16 cellular contexts compared by ENCODE assay signal in the genomic region with DNA sequence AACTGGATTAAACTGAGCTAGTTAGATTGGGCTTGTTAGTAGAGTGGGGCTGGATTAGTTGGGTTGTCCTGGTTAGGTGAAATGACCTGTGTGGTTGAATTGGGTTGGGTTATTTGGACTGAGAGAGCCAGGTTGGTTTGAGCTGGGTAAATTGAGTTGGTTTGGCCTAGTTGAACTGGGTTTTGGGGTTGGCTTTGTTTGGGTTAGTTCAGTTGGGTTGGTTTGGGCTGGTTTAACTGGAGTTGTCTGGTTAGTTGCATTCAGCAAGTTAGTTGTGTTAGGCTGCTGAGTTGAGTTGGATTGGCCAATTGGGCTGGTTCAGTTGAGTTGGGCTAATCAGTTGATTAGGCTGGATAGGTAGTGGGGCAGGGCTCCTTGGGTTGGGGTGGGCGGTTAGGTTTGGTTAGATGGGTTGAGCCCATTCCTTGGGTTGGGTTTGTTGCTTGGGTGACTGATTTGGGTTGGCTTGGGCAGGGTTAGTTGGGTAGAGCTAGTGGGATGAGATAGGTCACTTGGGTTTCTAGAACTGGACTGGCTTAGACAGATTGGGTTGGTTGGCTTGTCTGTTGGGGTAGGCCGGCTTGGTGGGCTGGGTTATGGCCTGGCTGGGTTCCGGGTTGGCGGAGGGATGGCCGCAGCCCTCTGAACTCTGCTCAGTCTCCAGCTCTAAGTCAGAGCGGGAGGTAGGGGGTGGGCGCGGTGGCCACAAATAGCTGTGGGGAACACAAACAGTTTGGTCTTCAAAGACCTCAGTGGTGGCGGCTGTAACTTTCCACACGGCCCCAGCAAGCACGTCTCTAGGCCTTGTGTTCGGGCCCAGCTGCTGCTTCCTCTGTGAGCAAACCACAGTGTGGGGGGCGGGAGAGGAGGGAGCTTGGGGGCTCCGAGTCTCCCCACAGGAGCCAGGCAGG.
DNase-seq lines count a peak whose midpoint lies in the region; ATAC-seq, FAIRE-seq and TF ChIP-seq lines count a peak whose summit lies in the region.
"Had no signal": no experiment of that assay in that cellular context is flagged by ENCODE, and none has a peak within 500 bp of the region (broad histone marks: within the 10 kb centered on the region; RNA-seq: fewer than 3 reads in every experiment).

No MANE protein-coding gene starts in this region.

- H2AFZ ChIP-seq in K562 (ENCODE audit: low read depth, low read length) = no peak overlapping the region

- no peak overlapping the region for H3K9ac ChIP-seq in K562 (ENCODE audit: insufficient read depth in 1 of 2, low read depth in 2 of 2, low read length in 2 of 2)

- FAIRE-seq in K562 (lab: Jason Lieb, UNC) = no peak

- H3K4me3 ChIP-seq in Peyer's patch = no peak overlapping the region
- H3K4me3 ChIP-seq in K562 = no peak overlapping the region
- H3K4me3 ChIP-seq in gastroesophageal sphincter = no peak overlapping the region
- H3K4me3 ChIP-seq: SJCRH30 had no signal

- DNase-seq in GM19238 (ENCODE audit: insufficient read length, low spot score) (peak; percentile 28), Peyer's patch (peak; percentile 58 to 80 (median 78)), K562 (ENCODE audit: extremely low read depth in 1 of 4, low spot score in 3 of 4) (no peak), NCI-H2107 treated with DMSO at 0.1 percent for 48 hours (lab: John Stamatoyannopoulos, UW; ENCODE audit: unreplicated experiment) (no peak)
- peak; percentile 76 to 81 for DNase-seq in stimulated activated CD8-positive, alpha-beta memory T cell treated with anti-CD3 and anti-CD28 coated beads, Interleukin-15, amount 100 ng/mL, for 48 hours (ENCODE audit: low read depth in 2 of 2)
- DNase-seq in effector CD4-positive, alpha-beta T cell = no peak
- DNase-seq: activated CD4-positive, alpha-beta T cell treated with anti-CD3 and anti-CD28 coated beads for 4 hours; central memory CD4-positive, alpha-beta T cell; Karpas-422; left cardiac atrium; NCI-H345; nucleus accumbens; SJCRH30; stimulated activated CD4-positive, alpha-beta T cell treated with anti-CD3 and anti-CD28 coated beads, Interleukin-1b, Interleukin-23, amount 100 ng/mL, for 48 hours had no signal

- TF ChIP-seq POLR2A in Peyer's patch (IDR thresholded peaks at IDR 0.05) (no peak), K562 (conservative IDR thresholded peaks at IDR 0.05) (no peak), gastroesophageal sphincter (IDR thresholded peaks at IDR 0.05) (no peak)

- POLR2A ChIA-PET in K562 (lab: Yijun Ruan, JAX) = interaction anchor here (0.6 to 1.5 kb wide), 4 partner anchors 9 to 115 kb away, joined by 3 to 6 read pairs (median 4); no protein-coding TSS in a partner anchor

- no peak overlapping the region for H3K4me2 ChIP-seq in K562 (ENCODE audit: insufficient read depth, low read length)

- H3K27ac ChIP-seq in Peyer's patch = peak overlapping the region in 3 of 4 donors; percentile 46 to 60 (median 51)
- no peak overlapping the region for H3K27ac ChIP-seq in K562 (ENCODE audit: extremely low read depth, low read depth, low read length)
- H3K27ac ChIP-seq in gastroesophageal sphincter = no peak overlapping the region
- H3K27ac ChIP-seq: SJCRH30 had no signal

- intact Hi-C loops in K562 (cut with micrococcal nuclease) = no loop called here

- no peaks in the 10 kb centered on the region for H3K9me3 ChIP-seq in Peyer's patch
- H3K9me3 ChIP-seq in K562 (replicated peaks; ENCODE audit: control insufficient read depth, insufficient read depth, low read depth, low read length) = no peaks in the 10 kb centered on the region
- peaks cover 0 to 7% (median 0%) of the 10 kb centered on the region in 3 donors for H3K9me3 ChIP-seq in gastroesophageal sphincter
- H3K9me3 ChIP-seq: SJCRH30 had no signal

- TF ChIP-seq EP300 in K562 (IDR thresholded peaks at IDR 0.05; ENCODE audit: low read length) = no peak
- TF ChIP-seq EP300 in gastroesophageal sphincter (IDR thresholded peaks at IDR 0.05) = no peak

- BruUV-seq in K562 (replicated peaks; lab: Mats Ljungman, UMichigan) = no TSS peak

- no peak for ATAC-seq in K562
- ATAC-seq in GM18870 (IDR thresholded peaks at IDR 0.05; ENCODE audit: unreplicated experiment) = no peak
- no peak for ATAC-seq in gastroesophageal sphincter

- H3K9me1 ChIP-seq in K562 (ENCODE audit: control insufficient read depth, insufficient read depth, low read length) = no peaks in the 10 kb centered on the region

- CTCF ChIA-PET in K562 (lab: Yijun Ruan, JAX; ENCODE audit: low intra/inter-chr PET ratio) = no interaction called here

- no peaks in the 10 kb centered on the region for H3K79me2 ChIP-seq in K562 (ENCODE audit: control insufficient read depth, insufficient read depth, low read length)

- no peak for TF ChIP-seq CTCF in Peyer's patch (IDR thresholded peaks at IDR 0.05)
- TF ChIP-seq CTCF in K562 (IDR thresholded peaks at IDR 0.05 in 2 of 3, conservative IDR thresholded peaks at IDR 0.05 in 1 of 3; ENCODE audit: insufficient read depth in 2 of 3, low read depth in 1 of 3, low read length in 3 of 3) = no peak
- no peak for TF ChIP-seq CTCF in gastroesophageal sphincter (IDR thresholded peaks at IDR 0.05)

- no peak for TF ChIP-seq RAD21 in K562 (CRISPR knock-in tag; conservative IDR thresholded peaks at IDR 0.05 in 1 of 2, IDR thresholded peaks at IDR 0.05 in 1 of 2)

- H3K36me3 ChIP-seq in Peyer's patch (no peaks in the 10 kb centered on the region), K562 (ENCODE audit: control insufficient read depth, insufficient read depth, low read length) (no peaks in the 10 kb centered on the region), gastroesophageal sphincter (no peaks in the 10 kb centered on the region)
- H3K36me3 ChIP-seq: SJCRH30 had no signal

- H3K4me1 ChIP-seq in Peyer's patch (peaks cover 0 to 12% (median 3%) of the 10 kb centered on the region in 4 donors), K562 (replicated peaks in 1 of 2; ENCODE audit: control insufficient read depth in 2 of 2, insufficient read depth in 2 of 2, low read length in 2 of 2) (no peaks in the 10 kb centered on the region), gastroesophageal sphincter (no peaks in the 10 kb centered on the region)
- H3K4me1 ChIP-seq: SJCRH30 had no signal

- in situ Hi-C loops in K562 (cut with MboI) = no loop called here

- WGBS in K562 (ENCODE audit: insufficient coverage, low coverage, missing lambda C conversion rate) = 9% methylated on average over 14 of the region's 14 CpGs
- no CpG with 5 or more reads among the region's 14 CpGs for WGBS in gastroesophageal sphincter (ENCODE audit: low coverage in 1 of 2), 2 donors

- H3K27me3 ChIP-seq in Peyer's patch = no peaks in the 10 kb centered on the region
- H3K27me3 ChIP-seq in K562 (ENCODE audit: control insufficient read depth in 2 of 2, insufficient read depth in 2 of 2, low read length in 2 of 2) = peaks cover 30 to 67% of the 10 kb centered on the region in 2 experiments; a peak in 4 of 5 replicates
- H3K27me3 ChIP-seq in gastroesophageal sphincter = peaks cover 12% of the 10 kb centered on the region

- H4K20me1 ChIP-seq in K562 (replicated peaks; ENCODE audit: control insufficient read depth, insufficient read depth, low read length) = peaks cover 4% of the 10 kb centered on the region; the same call in 1 of the 2 replicates

TF ChIP-seq in K562, 482 proteins besides CTCF, POLR2A, EP300 and RAD21:
- TF ChIP-seq NRF1 (conservative IDR thresholded peaks at IDR 0.05 in 1 of 2, IDR thresholded peaks at IDR 0.05 in 1 of 2) = no peak
- TF ChIP-seq, protein P1, sequence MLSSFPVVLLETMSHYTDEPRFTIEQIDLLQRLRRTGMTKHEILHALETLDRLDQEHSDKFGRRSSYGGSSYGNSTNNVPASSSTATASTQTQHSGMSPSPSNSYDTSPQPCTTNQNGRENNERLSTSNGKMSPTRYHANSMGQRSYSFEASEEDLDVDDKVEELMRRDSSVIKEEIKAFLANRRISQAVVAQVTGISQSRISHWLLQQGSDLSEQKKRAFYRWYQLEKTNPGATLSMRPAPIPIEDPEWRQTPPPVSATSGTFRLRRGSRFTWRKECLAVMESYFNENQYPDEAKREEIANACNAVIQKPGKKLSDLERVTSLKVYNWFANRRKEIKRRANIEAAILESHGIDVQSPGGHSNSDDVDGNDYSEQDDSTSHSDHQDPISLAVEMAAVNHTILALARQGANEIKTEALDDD (IDR thresholded peaks at IDR 0.05) = peak; percentile 96

Comparison
In these comparisons a context has a peak if more than half of its experiments do, and no peak if none do; other contexts are left out.
1. DNase-seq: peak in GM19238 (single experiment), Peyer's patch (3 of 3) and stimulated activated CD8-positive, alpha-beta memory T cell treated with anti-CD3 and anti-CD28 coated beads, Interleukin-15, amount 100 ng/mL, for 48 hours (2 of 2); none in K562 (0 of 4), effector CD4-positive, alpha-beta T cell (single experiment) and NCI-H2107 treated with DMSO at 0.1 percent for 48 hours (single experiment).
2. H3K27ac ChIP-seq: peak in Peyer's patch (3 of 4); none in K562 (single experiment) and gastroesophageal sphincter (0 of 4).